In genomic region chr4:104462647-104463046, GRCh38 we compare ENCODE assay signal across 8 cellular contexts. TPM values are rescaled to one million over a fixed set of nuclear protein-coding genes. Genes with fewer than 3 reads are reported as not detected.
"Had no signal": no experiment of that assay in that cellular context is flagged by ENCODE, and none has a peak within 500 bp of the region (broad histone marks: within the 10 kb centered on the region; RNA-seq: fewer than 3 reads in every experiment).

No MANE protein-coding gene starts in this region.

- DNase-seq: GM23248, GOT3, H7, HCEC 1CT, IMR-90, KG1 had no signal

- ATAC-seq: K562 had no signal

- H3K4me3 ChIP-seq: GM23248, K562 had no signal

- H3K27ac ChIP-seq: GM23248 had no signal

- FAIRE-seq: HTR-8/SVneo, K562 had no signal

- H2AFZ ChIP-seq: GM23248 had no signal

- H3K9ac ChIP-seq: GM23248 had no signal

RNA-seq across cellular contexts. Expression of gene CXXC4, which starts 32.0 kb away (rescaled TPM):
- total RNA-seq: GM23248, IMR-90, K562 had no signal
- polyA plus RNA-seq: GM23248, IMR-90, K562 had no signal
